Comparison of ENCODE assay signal across 1 cellular context in genomic region chr18:79588636-79589481, GRCh38.
TF ChIP-seq lines count a peak whose summit lies in the region.

No MANE protein-coding gene starts in this region.

TF ChIP-seq in H1, 55 proteins besides CTCF, POLR2A, EP300 and RAD21 (continued from another document):
- no peak for TF ChIP-seq CHD7 (IDR thresholded peaks at IDR 0.05; ENCODE audit: insufficient replicate concordance, low read length)
- no peak for TF ChIP-seq FOSL1 (IDR thresholded peaks at IDR 0.05; ENCODE audit: insufficient read depth, low read depth, low read length)
- no peak for TF ChIP-seq POU5F1 (IDR thresholded peaks at IDR 0.05; ENCODE audit: low read depth, low read length)
- peak; percentile 85 for TF ChIP-seq MAX (IDR thresholded peaks at IDR 0.05)
